27 cellular contexts compared by ENCODE assay signal in the genomic region with DNA sequence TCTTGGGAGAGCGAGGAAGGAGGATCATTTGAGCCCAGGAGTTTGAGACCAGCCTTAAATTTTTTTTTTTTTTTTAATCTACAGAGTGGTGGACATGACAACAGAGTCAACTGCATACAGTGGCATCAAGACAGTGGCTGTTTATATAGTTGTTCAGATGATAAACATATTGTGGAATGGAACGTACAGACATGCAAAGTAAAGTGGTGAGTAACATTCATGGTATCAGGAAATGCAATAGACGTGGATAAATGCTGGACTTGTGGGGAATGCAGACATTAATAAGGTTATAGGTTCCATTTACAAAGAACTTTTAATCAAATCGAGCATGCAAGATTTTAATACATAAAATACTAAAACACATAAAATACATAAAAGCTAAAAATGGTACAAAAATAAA. TPM values are rescaled to one million over a fixed set of nuclear protein-coding genes. Genes with fewer than 3 reads are reported as not detected.
A peak's percentile ranks its signal among the peaks of the same experiment; 100 is the strongest.
DNase-seq lines count a peak whose midpoint lies in the region; ATAC-seq and TF ChIP-seq lines count a peak whose summit lies in the region.
"Had no signal": no experiment of that assay in that cellular context is flagged by ENCODE, and none has a peak within 500 bp of the region (broad histone marks: within the 10 kb centered on the region; RNA-seq: fewer than 3 reads in every experiment).

No MANE protein-coding gene starts in this region.

- H3F3A ChIP-seq in smooth muscle cell (ENCODE audit: low read depth): no peaks in the 10 kb centered on the region

- peaks cover 59% of the 10 kb centered on the region for H3K4me1 Mint-ChIP-seq in activated naive CD4-positive, alpha-beta T cell treated with anti-CD3 and anti-CD28 coated beads, Interleukin-2, amount 50 U/mL, for 24 hours
- peaks cover 11 to 46% of the 10 kb centered on the region in 2 donors for H3K4me1 Mint-ChIP-seq in effector memory CD8-positive, alpha-beta T cell (ENCODE audit: low read depth in 2 of 2)
- H3K4me1 Mint-ChIP-seq: nephron had no signal

- H3K4me3 ChIP-seq in SJSA1: no peak overlapping the region
- H3K4me3 ChIP-seq in smooth muscle cell: no peak overlapping the region
- H3K4me3 ChIP-seq in H7 (ENCODE audit: insufficient read depth, low read depth, low read length): no peak overlapping the region
- H3K4me3 ChIP-seq: heart left ventricle, ovary, transverse colon had no signal

- peak overlapping the region; percentile 19 for H3K27ac Mint-ChIP-seq in activated naive CD4-positive, alpha-beta T cell treated with anti-CD3 and anti-CD28 coated beads, Interleukin-2, amount 50 U/mL, for 24 hours
- peak overlapping the region; percentile 12 to 24 for H3K27ac Mint-ChIP-seq in effector memory CD8-positive, alpha-beta T cell
- H3K27ac Mint-ChIP-seq: activated naive CD4-positive, alpha-beta T cell treated with anti-CD3 and anti-CD28 coated beads for 36 hours; B cell; nephron had no signal

- no peak for DNase-seq in activated naive CD4-positive, alpha-beta T cell treated with anti-CD3 and anti-CD28 coated beads, Interleukin-2, amount 50 U/mL, for 16 hours
- DNase-seq in SJSA1 (ENCODE audit: low read depth in 1 of 2, low spot score in 2 of 2) (peak in 1 of 2 experiments; percentile 10), smooth muscle cell (lab: John Stamatoyannopoulos, UW; ENCODE audit: unreplicated experiment) (no peak), LoVo (ENCODE audit: low spot score) (no peak), H7 (no peak)
- no peak for DNase-seq in effector memory CD8-positive, alpha-beta T cell
- DNase-seq: activated naive CD4-positive, alpha-beta T cell treated with anti-CD3 and anti-CD28 coated beads for 36 hours; CD8-positive, alpha-beta memory T cell; DMS153; H9; heart left ventricle; left cardiac atrium; NCI-H1436; NCI-H82; ovary; retina; RPMI8226; small intestine; stimulated activated CD4-positive, alpha-beta T cell treated with anti-CD3 and anti-CD28 coated beads, Interleukin-1b, Interleukin-23, amount 100 ng/mL, for 48 hours; T-helper 1 cell; transverse colon had no signal

- no peaks in the 10 kb centered on the region for H3K9me3 Mint-ChIP-seq in activated naive CD4-positive, alpha-beta T cell treated with anti-CD3 and anti-CD28 coated beads, Interleukin-2, amount 50 U/mL, for 24 hours
- no peaks in the 10 kb centered on the region for H3K9me3 Mint-ChIP-seq in effector memory CD8-positive, alpha-beta T cell
- H3K9me3 Mint-ChIP-seq: activated naive CD4-positive, alpha-beta T cell treated with anti-CD3 and anti-CD28 coated beads for 36 hours; CD8-positive, alpha-beta memory T cell; central memory CD8-positive, alpha-beta T cell; H9; nephron had no signal

- H3K9ac ChIP-seq in smooth muscle cell (ENCODE audit: low read depth): no peak overlapping the region

- no peak for ATAC-seq in effector memory CD8-positive, alpha-beta T cell (replicated peaks)
- ATAC-seq in HG02798 (IDR thresholded peaks at IDR 0.05; ENCODE audit: poor library complexity, unreplicated experiment): no peak
- ATAC-seq: activated CD4-positive, CD25-positive, alpha-beta regulatory T cell treated with anti-CD3 and anti-CD28 coated beads, Interleukin-2, amount 50 U/mL, for 24 hours; heart left ventricle; left cardiac atrium had no signal

- no peaks in the 10 kb centered on the region for H3K27me3 Mint-ChIP-seq in activated naive CD4-positive, alpha-beta T cell treated with anti-CD3 and anti-CD28 coated beads, Interleukin-2, amount 50 U/mL, for 24 hours
- no peaks in the 10 kb centered on the region for H3K27me3 Mint-ChIP-seq in effector memory CD8-positive, alpha-beta T cell
- H3K27me3 Mint-ChIP-seq: B cell; CD8-positive, alpha-beta memory T cell; central memory CD8-positive, alpha-beta T cell had no signal

- no peak for TF ChIP-seq CTCF in smooth muscle cell (IDR thresholded peaks at IDR 0.05; ENCODE audit: borderline replicate concordance, insufficient read depth, poor library complexity, severe bottlenecking)

- H3K27me3 ChIP-seq in SJSA1 (replicated peaks) (no peaks in the 10 kb centered on the region), smooth muscle cell (ENCODE audit: low read depth) (no peaks in the 10 kb centered on the region), H7 (ENCODE audit: control insufficient read depth, insufficient read depth, low read length) (no peaks in the 10 kb centered on the region)
- H3K27me3 ChIP-seq: heart left ventricle, ovary, transverse colon had no signal

- H3K36me3 Mint-ChIP-seq in activated naive CD4-positive, alpha-beta T cell treated with anti-CD3 and anti-CD28 coated beads, Interleukin-2, amount 50 U/mL, for 24 hours: peaks cover 27% of the 10 kb centered on the region
- H3K36me3 Mint-ChIP-seq in effector memory CD8-positive, alpha-beta T cell (ENCODE audit: insufficient read depth): peaks cover 78% of the 10 kb centered on the region

- no peak overlapping the region for H2AFZ ChIP-seq in smooth muscle cell (ENCODE audit: low read depth)

- H3K36me3 ChIP-seq in SJSA1: peaks cover 89% of the 10 kb centered on the region
- H3K36me3 ChIP-seq in smooth muscle cell (ENCODE audit: low read depth): peaks cover 8% of the 10 kb centered on the region
- peaks cover 34% of the 10 kb centered on the region for H3K36me3 ChIP-seq in H7 (replicated peaks; ENCODE audit: control insufficient read depth, insufficient read depth, low read length)
- H3K36me3 ChIP-seq: ovary had no signal

- H3K4me1 ChIP-seq in SJSA1 (replicated peaks): peaks cover 11% of the 10 kb centered on the region
- H3K4me1 ChIP-seq in smooth muscle cell (ENCODE audit: low read depth): no peaks in the 10 kb centered on the region
- H3K4me1 ChIP-seq: transverse colon had no signal

- H3K79me2 ChIP-seq in smooth muscle cell (ENCODE audit: low read depth): peaks cover 77% of the 10 kb centered on the region

- no peak overlapping the region for H3K4me2 ChIP-seq in smooth muscle cell

- H3K27ac ChIP-seq in SJSA1 (peak overlapping the region; percentile 35; the same call in 1 of the 2 replicates), smooth muscle cell (ENCODE audit: low read depth) (peak overlapping the region; percentile 37)
- H3K27ac ChIP-seq: heart left ventricle, ovary, transverse colon had no signal

- no peak overlapping the region for H3K4me3 Mint-ChIP-seq in activated naive CD4-positive, alpha-beta T cell treated with anti-CD3 and anti-CD28 coated beads, Interleukin-2, amount 50 U/mL, for 24 hours
- H3K4me3 Mint-ChIP-seq in effector memory CD8-positive, alpha-beta T cell: no peak overlapping the region
- H3K4me3 Mint-ChIP-seq: activated naive CD4-positive, alpha-beta T cell treated with anti-CD3 and anti-CD28 coated beads for 36 hours; B cell; CD8-positive, alpha-beta memory T cell; central memory CD8-positive, alpha-beta T cell; H9; nephron had no signal

- H4K20me1 ChIP-seq in smooth muscle cell (ENCODE audit: low read depth): peaks cover 82% of the 10 kb centered on the region

- WGBS in smooth muscle cell (ENCODE audit: low lambda C conversion rate): 75% methylated on average over 4 of the region's 4 CpGs

- H3K9me3 ChIP-seq in SJSA1 (replicated peaks): no peaks in the 10 kb centered on the region
- H3K9me3 ChIP-seq in smooth muscle cell (replicated peaks; ENCODE audit: low read depth): no peaks in the 10 kb centered on the region
- H3K9me3 ChIP-seq: heart left ventricle, ovary, transverse colon had no signal

RNA-seq across cellular contexts. Expression of a gene that starts 11.9 kb away (rescaled TPM):
- 57.5 and 79.2 TPM in 2 replicates for total RNA-seq in SJSA1 (2014; rRNA removed; shearing (Covaris generic))
- 37.8 and 44.9 TPM in 2 replicates for total RNA-seq in smooth muscle cell
- 12.5 and 27.5 TPM in 2 replicates for polyA plus RNA-seq in smooth muscle cell
- 101 and 106 TPM in 2 replicates for total RNA-seq in H7 (2014; rRNA removed; shearing (Covaris generic))

RNA-seq across cellular contexts. Expression of a gene that starts 36.3 kb away (rescaled TPM):
- 14.6 and 16.6 TPM in 2 replicates for total RNA-seq in SJSA1 (2014; rRNA removed; shearing (Covaris generic))
- total RNA-seq in smooth muscle cell: 6.5 and 13.1 TPM in 2 replicates
- polyA plus RNA-seq in smooth muscle cell: 8.5 and 9.7 TPM in 2 replicates
- 26.1 and 26.6 TPM in 2 replicates for total RNA-seq in H7 (2014; rRNA removed; shearing (Covaris generic))
